In the genomic region with DNA sequence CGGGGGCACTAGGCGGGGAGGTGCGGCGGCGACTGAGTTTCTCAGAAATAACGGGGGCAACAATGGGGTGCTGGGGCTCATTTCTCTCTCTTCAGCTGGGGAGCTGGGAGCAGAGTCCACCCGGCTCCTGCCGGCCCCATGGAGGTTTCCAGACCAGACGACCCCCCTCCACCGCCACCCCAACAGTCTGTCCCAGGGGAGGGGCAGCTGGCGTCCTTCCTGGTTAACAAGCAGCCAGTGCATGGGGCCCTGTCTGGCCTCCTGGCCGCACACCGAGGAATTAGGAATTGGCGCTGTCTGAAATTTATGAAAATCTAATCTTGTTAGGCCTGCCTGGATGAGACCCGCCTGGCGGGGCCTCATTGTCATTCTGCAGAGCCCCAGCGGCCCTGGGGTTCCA, we compare ENCODE assay signal across 13 cellular contexts. TPM values are rescaled to one million over a fixed set of nuclear protein-coding genes. Genes with fewer than 3 reads are reported as not detected.
"Had no signal": no experiment of that assay in that cellular context is flagged by ENCODE, and none has a peak within 500 bp of the region (broad histone marks: within the 10 kb centered on the region; RNA-seq: fewer than 3 reads in every experiment).

No MANE protein-coding gene starts in this region.

- H3K4me3 ChIP-seq: esophagus squamous epithelium, neural progenitor cell had no signal

- H3K27me3 ChIP-seq: brain microvascular endothelial cell, esophagus squamous epithelium, neural progenitor cell had no signal

- H2AFZ ChIP-seq: neural progenitor cell had no signal

- H3K27me3 Mint-ChIP-seq: activated CD8-positive, alpha-beta memory T cell treated with anti-CD3 and anti-CD28 coated beads, Interleukin-2, amount 10 ng/mL, durations not matched to agents 7 days and 5 days; activated naive CD8-positive, alpha-beta T cell; activated T-cell treated with anti-CD3 and anti-CD28 coated beads, Interleukin-2, amount 50 U/mL, for 24 hours had no signal

- H3K27ac Mint-ChIP-seq: activated CD8-positive, alpha-beta memory T cell treated with anti-CD3 and anti-CD28 coated beads, Interleukin-2, amount 10 ng/mL, durations not matched to agents 7 days and 5 days; activated naive CD8-positive, alpha-beta T cell; activated T-cell treated with anti-CD3 and anti-CD28 coated beads, Interleukin-2, amount 50 U/mL, for 24 hours; immature natural killer cell; neural progenitor cell; T-helper 2 cell treated with Interferon-gamma antibody and Interleukin-4, amounts not matched to agents 5 μg/mL and 100 μg/mL, for 36 hours had no signal

- H3K36me3 Mint-ChIP-seq: activated CD8-positive, alpha-beta memory T cell treated with anti-CD3 and anti-CD28 coated beads, Interleukin-2, amount 10 ng/mL, durations not matched to agents 7 days and 5 days; activated naive CD8-positive, alpha-beta T cell; immature natural killer cell; neural progenitor cell had no signal

- H3K9me3 ChIP-seq: esophagus squamous epithelium had no signal

- H3K4me3 Mint-ChIP-seq: activated CD8-positive, alpha-beta memory T cell treated with anti-CD3 and anti-CD28 coated beads, Interleukin-2, amount 10 ng/mL, durations not matched to agents 7 days and 5 days; activated naive CD8-positive, alpha-beta T cell; activated T-cell treated with anti-CD3 and anti-CD28 coated beads, Interleukin-2, amount 50 U/mL, for 24 hours; immature natural killer cell; neural progenitor cell; T-helper 2 cell treated with Interferon-gamma antibody and Interleukin-4, amounts not matched to agents 5 μg/mL and 100 μg/mL, for 36 hours had no signal

- H3K36me3 ChIP-seq: brain microvascular endothelial cell, esophagus squamous epithelium, neural progenitor cell had no signal

- H3K9ac ChIP-seq: neural progenitor cell had no signal

- H3K4me2 ChIP-seq: neural progenitor cell had no signal

- ATAC-seq: activated CD8-positive, alpha-beta memory T cell treated with anti-CD3 and anti-CD28 coated beads, Interleukin-2, amount 10 ng/mL, durations not matched to agents 7 days and 5 days had no signal

- H3K27ac ChIP-seq: brain microvascular endothelial cell, neural progenitor cell had no signal

- DNase-seq: activated CD4-positive, alpha-beta T cell treated with anti-CD3 and anti-CD28 coated beads, Interleukin-2, amount 50 U/mL, for 48 hours; activated CD4-positive, CD25-positive, alpha-beta regulatory T cell treated with anti-CD3 and anti-CD28 coated beads, Interleukin-2, amount 50 U/mL, for 72 hours; activated CD8-positive, alpha-beta memory T cell treated with anti-CD3 and anti-CD28 coated beads, Interleukin-2, amount 10 ng/mL, durations not matched to agents 7 days and 5 days; activated gamma-delta T cell; activated T-cell treated with anti-CD3 and anti-CD28 coated beads, Interleukin-2, amount 50 U/mL, for 24 hours; amygdala; brain microvascular endothelial cell; esophagus squamous epithelium; foreskin fibroblast; immature natural killer cell had no signal

- H3K9me3 Mint-ChIP-seq: activated T-cell treated with anti-CD3 and anti-CD28 coated beads, Interleukin-2, amount 50 U/mL, for 24 hours; immature natural killer cell; neural progenitor cell; T-helper 2 cell treated with Interferon-gamma antibody and Interleukin-4, amounts not matched to agents 5 μg/mL and 100 μg/mL, for 36 hours had no signal

- H3K4me1 Mint-ChIP-seq: activated CD8-positive, alpha-beta memory T cell treated with anti-CD3 and anti-CD28 coated beads, Interleukin-2, amount 10 ng/mL, durations not matched to agents 7 days and 5 days; immature natural killer cell had no signal

RNA-seq across cellular contexts. Expression of a gene that starts 42.4 kb away (rescaled TPM):
- polyA plus RNA-seq: immature natural killer cell had no signal
